ENCODE assay signal across 9 cellular contexts in genomic region chr4:145099653-145100052, GRCh38. TPM values are rescaled to one million over a fixed set of nuclear protein-coding genes. Genes with fewer than 3 reads are reported as not detected.
DNase-seq lines count a peak whose midpoint lies in the region; ATAC-seq, FAIRE-seq and TF ChIP-seq lines count a peak whose summit lies in the region.
"Had no signal": no experiment of that assay in that cellular context is flagged by ENCODE, and none has a peak within 500 bp of the region (broad histone marks: within the 10 kb centered on the region; RNA-seq: fewer than 3 reads in every experiment).

No MANE protein-coding gene starts in this region.

- peak overlapping the region; percentile 82 for H3K27ac Mint-ChIP-seq in activated T-helper 1 cell treated with anti-CD3 and anti-CD28 coated beads, Interleukin-12 subunit alpha, Interleukin-12 subunit beta, Interleukin-2, Interleukin-4 antibody, amounts not matched to agents 30 ng/mL and 10 ng/mL and 1 ng/mL, durations not matched to agents 14 hours and 24 hours and 36 hours

- no peaks in the 10 kb centered on the region for H3K27me3 Mint-ChIP-seq in activated T-helper 1 cell treated with anti-CD3 and anti-CD28 coated beads, Interleukin-12 subunit alpha, Interleukin-12 subunit beta, Interleukin-2, Interleukin-4 antibody, amounts not matched to agents 30 ng/mL and 10 ng/mL and 1 ng/mL, durations not matched to agents 14 hours and 24 hours and 36 hours (ENCODE audit: insufficient read depth)

- TF ChIP-seq POLR2A in HCT116 (IDR thresholded peaks at IDR 0.05; ENCODE audit: borderline replicate concordance, extremely low read depth, insufficient read depth, insufficient read length): no peak

- TF ChIP-seq RAD21 in HCT116 (IDR thresholded peaks at IDR 0.05; ENCODE audit: low read depth): no peak
- TF ChIP-seq RAD21 in liver (IDR thresholded peaks at IDR 0.05): no peak

- RAD21 ChIA-PET in HCT116 (lab: Charles Lee; ENCODE audit: low non-redundant PET in 1 of 2, low total read pairs in 2 of 2, uncharacterized antibody in 2 of 2, unreplicated experiment in 2 of 2): no interaction called here

- CTCF ChIA-PET in AG04450 (lab: Charles Lee) (no interaction called here), HCT116 (lab: Charles Lee) (no interaction called here)

- 43% methylated on average over 5 of the region's 5 CpGs for WGBS in liver

- H3K27me3 ChIP-seq in AG04450 (ENCODE audit: control insufficient read depth, insufficient read depth, low read length): no peaks in the 10 kb centered on the region
- H3K27me3 ChIP-seq in HCT116 (ENCODE audit: insufficient read depth, low read length): no peaks in the 10 kb centered on the region
- no peaks in the 10 kb centered on the region for H3K27me3 ChIP-seq in liver (ENCODE audit: control insufficient read depth in 4 of 4, insufficient read depth in 4 of 4, low read length in 3 of 4)
- H3K27me3 ChIP-seq: colonic mucosa had no signal

- DNase-seq in AG04450 (ENCODE audit: low read depth, low spot score): no peak
- no peak for DNase-seq in HCT116 (ENCODE audit: low read depth, low spot score)
- no peak for DNase-seq in activated T-helper 1 cell treated with anti-CD3 and anti-CD28 coated beads, Interleukin-12 subunit alpha, Interleukin-12 subunit beta, Interleukin-2, Interleukin-4 antibody, amounts not matched to agents 30 ng/mL and 10 ng/mL and 1 ng/mL, durations not matched to agents 14 hours and 24 hours and 36 hours (ENCODE audit: low spot score)
- DNase-seq in HTR-8/SVneo (ENCODE audit: insufficient read length, low spot score): no peak
- DNase-seq in mucosa of descending colon: no peak
- DNase-seq: colonic mucosa had no signal

- no peak for FAIRE-seq in HTR-8/SVneo (lab: Jason Lieb, UNC)

- H3K9me3 ChIP-seq in AG04450 (ENCODE audit: control insufficient read depth, insufficient read depth, low read length) (no peaks in the 10 kb centered on the region), HCT116 (ENCODE audit: control insufficient read depth in 1 of 2, insufficient read depth in 1 of 2, low read depth in 1 of 2, low read length in 2 of 2) (no peaks in the 10 kb centered on the region), liver (ENCODE audit: control insufficient read depth in 4 of 4, low read length in 3 of 4) (no peaks in the 10 kb centered on the region), mucosa of descending colon (no peaks in the 10 kb centered on the region)
- H3K9me3 ChIP-seq: colonic mucosa had no signal

- H2AFZ ChIP-seq in HCT116 (ENCODE audit: low read depth, low read length, poor library complexity, severe bottlenecking): no peak overlapping the region

- peak overlapping the region; percentile 91 for H3K4me3 ChIP-seq in AG04450 (ENCODE audit: low read depth, low read length)
- H3K4me3 ChIP-seq in HCT116 (replicated peaks in 1 of 2; ENCODE audit: low read depth in 1 of 2, low read length in 2 of 2): peak overlapping the region; percentile 87 to 94
- peak overlapping the region in 2 of 3 donors; percentile 76 to 82 for H3K4me3 ChIP-seq in liver (ENCODE audit: low read depth in 1 of 3, low read length in 3 of 3)
- H3K4me3 ChIP-seq in mucosa of descending colon: no peak overlapping the region

- peaks cover 13% of the 10 kb centered on the region; the same call in 1 of the 2 replicates for H4K20me1 ChIP-seq in HCT116 (ENCODE audit: insufficient read depth)

- BruUV-seq in HCT116 (replicated peaks; lab: Mats Ljungman, UMichigan): no TSS peak

- POLR2A ChIA-PET in AG04450 (lab: Yijun Ruan, JAX): no interaction called here
- POLR2A ChIA-PET in HCT116 (lab: Charles Lee): interaction anchor here (2.2 kb wide), 1 partner anchor 49 kb away, joined by 4 read pairs; no protein-coding TSS in a partner anchor

- TF ChIP-seq CTCF in AG04450 (IDR thresholded peaks at IDR 0.05; ENCODE audit: low read depth, low read length) (no peak), HCT116 (IDR thresholded peaks at IDR 0.05 in 2 of 3, conservative IDR thresholded peaks at IDR 0.05 in 1 of 3; ENCODE audit: borderline replicate concordance in 1 of 3, insufficient read depth in 1 of 3, low read depth in 2 of 3, low read length in 2 of 3) (no peak), liver (IDR thresholded peaks at IDR 0.05; ENCODE audit: low read depth, low read length, missing input control) (no peak), mucosa of descending colon (IDR thresholded peaks at IDR 0.05) (no peak)

- ATAC-seq in HCT116: no peak
- ATAC-seq in GM19463 (IDR thresholded peaks at IDR 0.05; ENCODE audit: unreplicated experiment): no peak
- no peak for ATAC-seq in mucosa of descending colon
- ATAC-seq in activated CD4-positive, CD25-positive, alpha-beta regulatory T cell treated with anti-CD3 and anti-CD28 coated beads, Interleukin-2, amount 50 U/mL, for 24 hours: no peak

- H3K36me3 Mint-ChIP-seq in activated T-helper 1 cell treated with anti-CD3 and anti-CD28 coated beads, Interleukin-12 subunit alpha, Interleukin-12 subunit beta, Interleukin-2, Interleukin-4 antibody, amounts not matched to agents 30 ng/mL and 10 ng/mL and 1 ng/mL, durations not matched to agents 14 hours and 24 hours and 36 hours (ENCODE audit: low read depth): peaks cover 20% of the 10 kb centered on the region

- intact Hi-C loops in HCT116 (cut with micrococcal nuclease) (loop anchor here (2.0 kb wide), 1 partner anchor 519 kb away; the partner anchor contains the start of gene MMAA), mucosa of descending colon (cut with DNase I, micrococcal nuclease) (no loop called here)
- intact Hi-C loops in activated T-helper 1 cell treated with anti-CD3 and anti-CD28 coated beads, Interleukin-12 subunit alpha, Interleukin-12 subunit beta, Interleukin-2, Interleukin-4 antibody, amounts not matched to agents 30 ng/mL and 10 ng/mL and 1 ng/mL, durations not matched to agents 14 hours and 24 hours and 36 hours (cut with micrococcal nuclease): loop anchor here (2.0 to 10.0 kb wide), 5 partner anchors 13 to 1912 kb away; no protein-coding TSS in a partner anchor

- H3K79me2 ChIP-seq in HCT116 (ENCODE audit: insufficient read depth, low read length): peaks cover 100% of the 10 kb centered on the region

- H3K9me2 ChIP-seq in HCT116 (ENCODE audit: insufficient read depth): no peaks in the 10 kb centered on the region

- H3K9ac ChIP-seq in HCT116 (ENCODE audit: low read length) (peak overlapping the region; percentile 98), liver (ENCODE audit: low read depth in 1 of 2, low read length in 2 of 2) (peak overlapping the region in 1 of 2 donors; percentile 26)

- peaks cover 4 to 16% of the 10 kb centered on the region in 2 experiments for H3K4me1 ChIP-seq in HCT116 (ENCODE audit: control insufficient read depth in 1 of 2, insufficient read depth in 2 of 2, low read length in 2 of 2)
- peaks cover 6 to 33% (median 25%) of the 10 kb centered on the region in 4 donors for H3K4me1 ChIP-seq in liver (ENCODE audit: control insufficient read depth in 4 of 4, insufficient read depth in 4 of 4, low read length in 3 of 4)
- peaks cover 20% of the 10 kb centered on the region for H3K4me1 ChIP-seq in mucosa of descending colon (ENCODE audit: low read depth)

- peaks cover 3% of the 10 kb centered on the region for H3K9me3 Mint-ChIP-seq in activated T-helper 1 cell treated with anti-CD3 and anti-CD28 coated beads, Interleukin-12 subunit alpha, Interleukin-12 subunit beta, Interleukin-2, Interleukin-4 antibody, amounts not matched to agents 30 ng/mL and 10 ng/mL and 1 ng/mL, durations not matched to agents 14 hours and 24 hours and 36 hours

- peaks cover 5 to 19% of the 10 kb centered on the region in 2 experiments; a peak in 2 of 4 replicates for H3K36me3 ChIP-seq in HCT116 (ENCODE audit: control insufficient read depth in 1 of 2, insufficient read depth in 2 of 2, low read length in 2 of 2)
- H3K36me3 ChIP-seq in liver (ENCODE audit: control insufficient read depth in 4 of 4, insufficient read depth in 3 of 4, low read depth in 1 of 4, low read length in 3 of 4): peaks cover 4 to 15% (median 6%) of the 10 kb centered on the region in 4 donors
- H3K36me3 ChIP-seq in mucosa of descending colon (ENCODE audit: low read depth): no peaks in the 10 kb centered on the region
- H3K36me3 ChIP-seq: colonic mucosa had no signal

- H3K4me3 Mint-ChIP-seq in activated T-helper 1 cell treated with anti-CD3 and anti-CD28 coated beads, Interleukin-12 subunit alpha, Interleukin-12 subunit beta, Interleukin-2, Interleukin-4 antibody, amounts not matched to agents 30 ng/mL and 10 ng/mL and 1 ng/mL, durations not matched to agents 14 hours and 24 hours and 36 hours: peak overlapping the region; percentile 92

- H3K27ac ChIP-seq in AG04450 (ENCODE audit: low read depth, low read length): no peak overlapping the region
- no peak overlapping the region for H3K27ac ChIP-seq in HCT116 (ENCODE audit: low read depth, low read length)
- no peak overlapping the region for H3K27ac ChIP-seq in liver (ENCODE audit: low read depth in 1 of 2, low read length in 2 of 2)

- peak overlapping the region; percentile 70 for H3K4me2 ChIP-seq in HCT116 (ENCODE audit: low read length)

- H3K4me1 Mint-ChIP-seq in activated T-helper 1 cell treated with anti-CD3 and anti-CD28 coated beads, Interleukin-12 subunit alpha, Interleukin-12 subunit beta, Interleukin-2, Interleukin-4 antibody, amounts not matched to agents 30 ng/mL and 10 ng/mL and 1 ng/mL, durations not matched to agents 14 hours and 24 hours and 36 hours (ENCODE audit: low read depth): peaks cover 27% of the 10 kb centered on the region

TF ChIP-seq in HCT116, 20 proteins besides CTCF, POLR2A, EP300 and RAD21 (continues in another document):
- no peak for TF ChIP-seq EZH2phosphoT487 (IDR thresholded peaks at IDR 0.05; ENCODE audit: borderline replicate concordance)

TF ChIP-seq in liver, 16 proteins besides CTCF, POLR2A, EP300 and RAD21 (continues in another document):
- no peak for TF ChIP-seq GABPA (IDR thresholded peaks at IDR 0.05 in 1 of 2, conservative IDR thresholded peaks at IDR 0.05 in 1 of 2)

RNA-seq across cellular contexts. Expression of gene ABCE1, which starts 1.5 kb away (rescaled TPM):
- polyA plus RNA-seq in AG04450 (2011; rRNA removed) (73.2 and 82.0 TPM in 2 replicates), liver (10 to 100 TPM; 12.7 to 17.8 TPM)
- polyA minus RNA-seq in AG04450 (2011; rRNA and poly(A)+ RNA removed): 42.0 and 69.2 TPM in 2 replicates
- total RNA-seq in HCT116 (2021; ENCODE audit: unreplicated experiment) (145 TPM), liver (10 to 100 TPM; 44.3 to 59.8 TPM), mucosa of descending colon (10 to 100 TPM; 23.6 to 29.1 (median 25.1) TPM)
- 80.1 and 96.9 TPM in 2 replicates for polyA plus RNA-seq in HCT116 (2012)
- 155 and 176 TPM in 2 replicates for total RNA-seq in activated T-helper 1 cell treated with anti-CD3 and anti-CD28 coated beads, Interleukin-12 subunit alpha, Interleukin-12 subunit beta, Interleukin-2, Interleukin-4 antibody, amounts not matched to agents 30 ng/mL and 10 ng/mL and 1 ng/mL, durations not matched to agents 14 hours and 24 hours and 36 hours

RNA-seq across cellular contexts. Expression of gene ANAPC10, which starts 1.7 kb away (rescaled TPM):
- polyA plus RNA-seq in AG04450 (2011; rRNA removed) (17.2 and 25.0 TPM in 2 replicates), liver (10 to 100 TPM in 1 of 2 donors, 1 to 10 TPM in 1; 6.2 to 15.5 TPM)
- 10.0 and 13.7 TPM in 2 replicates for polyA minus RNA-seq in AG04450 (2011; rRNA and poly(A)+ RNA removed)
- total RNA-seq in HCT116 (2021; ENCODE audit: unreplicated experiment) (27.2 TPM), liver (10 to 100 TPM; 13.6 to 16.1 TPM), mucosa of descending colon (10 to 100 TPM; 12.6 to 14.7 (median 13.5) TPM)
- polyA plus RNA-seq in HCT116 (2012): 14.3 and 21.9 TPM in 2 replicates
- 25.4 and 32.1 TPM in 2 replicates for total RNA-seq in activated T-helper 1 cell treated with anti-CD3 and anti-CD28 coated beads, Interleukin-12 subunit alpha, Interleukin-12 subunit beta, Interleukin-2, Interleukin-4 antibody, amounts not matched to agents 30 ng/mL and 10 ng/mL and 1 ng/mL, durations not matched to agents 14 hours and 24 hours and 36 hours

Comparison
In these comparisons a context has a peak if more than half of its experiments do, and no peak if none do; other contexts are left out.
1. intact Hi-C loops: an anchor here in HCT116 (2.0 kb wide) and activated T-helper 1 cell treated with anti-CD3 and anti-CD28 coated beads, Interleukin-12 subunit alpha, Interleukin-12 subunit beta, Interleukin-2, Interleukin-4 antibody, amounts not matched to agents 30 ng/mL and 10 ng/mL and 1 ng/mL, durations not matched to agents 14 hours and 24 hours and 36 hours (2.0 to 10.0 kb wide); none called in mucosa of descending colon.